ENCODE assay signal across 1 cellular context in the genomic region with DNA sequence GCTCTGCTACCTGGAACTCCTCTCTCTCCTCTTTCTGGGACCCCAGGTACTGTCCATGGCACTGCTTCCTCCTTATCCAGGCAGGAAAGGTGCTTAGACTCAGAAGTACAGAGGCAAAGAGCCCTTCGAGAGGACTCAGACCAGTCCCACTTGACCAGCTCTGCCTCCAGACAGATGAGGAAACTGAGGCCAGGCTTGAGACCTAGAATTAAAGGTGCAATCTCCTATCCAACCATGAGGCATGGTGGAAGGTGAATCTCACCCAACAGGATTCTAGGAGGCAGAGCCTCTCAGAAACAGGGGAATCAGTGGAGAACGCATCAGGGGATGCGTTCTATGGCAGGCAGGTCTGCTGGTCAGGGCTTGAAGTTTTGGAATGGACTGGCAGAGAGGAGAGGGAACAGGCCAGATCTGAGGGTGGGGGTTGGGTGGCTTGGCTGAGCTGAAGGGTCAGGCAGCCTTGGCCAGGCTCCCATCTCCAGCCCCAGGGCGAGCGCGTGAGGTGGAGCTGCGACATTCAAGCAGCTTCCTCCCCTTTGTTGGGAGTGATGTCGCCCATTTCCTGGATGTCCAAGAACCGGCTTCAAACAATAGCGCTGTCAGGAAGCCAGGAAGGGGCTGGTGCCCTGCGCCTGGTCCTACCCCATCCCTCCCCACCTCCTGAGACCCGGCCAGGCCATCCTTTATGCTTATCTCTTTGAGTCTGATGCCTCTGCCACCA.
TF ChIP-seq lines count a peak whose summit lies in the region.

No MANE protein-coding gene starts in this region.

TF ChIP-seq in WTC11, 78 proteins besides CTCF, POLR2A, EP300 and RAD21:
- TF ChIP-seq PRDM15 (CRISPR knock-in tag; IDR thresholded peaks at IDR 0.05): peak; percentile 12; the same call in 1 of the 2 replicates
- TF ChIP-seq ZNF121 (CRISPR knock-in tag; IDR thresholded peaks at IDR 0.05): peak; percentile 98
- TF ChIP-seq ZNF232 (CRISPR knock-in tag; IDR thresholded peaks at IDR 0.05): no peak
